Comparison of ENCODE assay signal across 1 cellular context in the genomic region with DNA sequence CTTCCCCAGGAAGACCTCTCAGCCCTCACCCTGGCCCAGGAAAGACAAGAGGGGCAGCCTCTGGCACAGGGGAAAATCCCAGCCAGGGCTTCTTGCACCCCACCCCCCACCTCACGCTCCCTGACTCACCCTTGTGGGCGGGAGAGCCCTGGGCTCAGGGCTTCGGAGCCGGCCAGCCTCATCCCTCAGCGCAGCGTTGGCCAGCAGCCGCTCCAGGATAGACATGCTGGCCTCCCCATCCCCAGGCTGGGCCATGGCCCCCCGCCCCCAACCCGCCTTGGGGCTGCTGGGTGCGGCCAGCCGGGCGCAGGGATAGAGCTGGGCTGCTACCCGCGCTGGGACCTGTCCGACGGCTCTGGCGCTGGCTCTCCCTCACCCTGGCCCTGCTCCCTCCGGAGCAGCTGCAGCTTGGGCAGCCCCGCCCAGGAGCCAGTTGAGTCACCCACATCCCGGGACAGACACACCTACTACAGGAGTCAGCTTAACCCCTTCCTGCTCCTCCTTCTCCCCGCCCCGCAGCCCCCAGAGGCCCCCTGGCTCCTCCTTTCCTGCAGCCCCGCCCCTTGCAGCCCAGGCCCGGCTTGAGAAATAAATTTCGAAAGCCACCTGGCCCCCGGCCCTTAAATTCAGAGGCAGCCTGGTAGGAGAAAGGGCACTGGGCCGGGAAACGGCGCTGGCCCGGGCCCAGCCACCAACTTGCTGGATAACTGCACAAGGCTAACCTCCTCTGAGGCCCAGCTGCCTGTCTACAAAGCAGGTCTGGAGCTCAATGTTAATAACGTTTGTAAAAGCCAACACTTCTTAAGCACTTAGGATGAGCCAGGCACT.
TF ChIP-seq lines count a peak whose summit lies in the region.

No MANE protein-coding gene starts in this region.

TF ChIP-seq in HepG2, 621 proteins besides CTCF, POLR2A, EP300 and RAD21 (continued from another document and continues in another):
- TF ChIP-seq ZNF280B (CRISPR knock-in tag; IDR thresholded peaks at IDR 0.05; ENCODE audit: borderline replicate concordance) (no peak), AHDC1 (CRISPR knock-in tag; IDR thresholded peaks at IDR 0.05; ENCODE audit: borderline replicate concordance) (no peak), RFX1 (IDR thresholded peaks at IDR 0.05) (no peak), ZZZ3 (CRISPR knock-in tag; IDR thresholded peaks at IDR 0.05; ENCODE audit: borderline replicate concordance) (no peak), ZNF776 (CRISPR knock-in tag; IDR thresholded peaks at IDR 0.05) (no peak), SOX6 (IDR thresholded peaks at IDR 0.05) (no peak), SOX6 (CRISPR knock-in tag; IDR thresholded peaks at IDR 0.05) (0 out of 2 replicates have a peak, but pooled peaks have one; percentile 27), CHCHD3 (CRISPR knock-in tag; IDR thresholded peaks at IDR 0.05) (no peak), ZNF740 (CRISPR knock-in tag; IDR thresholded peaks at IDR 0.05) (no peak), ZNF281 (CRISPR knock-in tag; IDR thresholded peaks at IDR 0.05; ENCODE audit: borderline replicate concordance) (peak; percentile 79; the same call in 1 of the 2 replicates), ZNF34 (CRISPR knock-in tag; IDR thresholded peaks at IDR 0.05; ENCODE audit: borderline replicate concordance) (no peak), ZEB1 (IDR thresholded peaks at IDR 0.05; ENCODE audit: insufficient replicate concordance, low read depth) (no peak), SIN3B (IDR thresholded peaks at IDR 0.05; ENCODE audit: low read length) (no peak), ZNF598 (CRISPR knock-in tag; IDR thresholded peaks at IDR 0.05; ENCODE audit: borderline replicate concordance) (0 out of 2 replicates have a peak, but pooled peaks have one; percentile 14), MYNN (CRISPR knock-in tag; IDR thresholded peaks at IDR 0.05; ENCODE audit: low read depth) (no peak), ZNF619 (CRISPR knock-in tag; IDR thresholded peaks at IDR 0.05) (no peak), GATAD2A (CRISPR knock-in tag; IDR thresholded peaks at IDR 0.05) (peak; percentile 28; the same call in 1 of the 2 replicates), ZSCAN31 (CRISPR knock-in tag; IDR thresholded peaks at IDR 0.05; ENCODE audit: low read depth) (no peak), MAZ (IDR thresholded peaks at IDR 0.05; ENCODE audit: borderline replicate concordance, low read depth, low read length) (peak; percentile 67; the same call in 1 of the 2 replicates), MAZ (CRISPR knock-in tag; IDR thresholded peaks at IDR 0.05; ENCODE audit: low read depth) (no peak), JUN (CRISPR knock-in tag; IDR thresholded peaks at IDR 0.05) (peak; percentile 51; the same call in 1 of the 2 replicates), TP53 (CRISPR knock-in tag; conservative IDR thresholded peaks at IDR 0.05) (no peak), SOX5 (CRISPR knock-in tag; IDR thresholded peaks at IDR 0.05; ENCODE audit: borderline replicate concordance) (no peak), ERF (CRISPR knock-in tag; IDR thresholded peaks at IDR 0.05) (no peak), ZNF713 (CRISPR knock-in tag; IDR thresholded peaks at IDR 0.05) (no peak)
- TF ChIP-seq, protein P1, sequence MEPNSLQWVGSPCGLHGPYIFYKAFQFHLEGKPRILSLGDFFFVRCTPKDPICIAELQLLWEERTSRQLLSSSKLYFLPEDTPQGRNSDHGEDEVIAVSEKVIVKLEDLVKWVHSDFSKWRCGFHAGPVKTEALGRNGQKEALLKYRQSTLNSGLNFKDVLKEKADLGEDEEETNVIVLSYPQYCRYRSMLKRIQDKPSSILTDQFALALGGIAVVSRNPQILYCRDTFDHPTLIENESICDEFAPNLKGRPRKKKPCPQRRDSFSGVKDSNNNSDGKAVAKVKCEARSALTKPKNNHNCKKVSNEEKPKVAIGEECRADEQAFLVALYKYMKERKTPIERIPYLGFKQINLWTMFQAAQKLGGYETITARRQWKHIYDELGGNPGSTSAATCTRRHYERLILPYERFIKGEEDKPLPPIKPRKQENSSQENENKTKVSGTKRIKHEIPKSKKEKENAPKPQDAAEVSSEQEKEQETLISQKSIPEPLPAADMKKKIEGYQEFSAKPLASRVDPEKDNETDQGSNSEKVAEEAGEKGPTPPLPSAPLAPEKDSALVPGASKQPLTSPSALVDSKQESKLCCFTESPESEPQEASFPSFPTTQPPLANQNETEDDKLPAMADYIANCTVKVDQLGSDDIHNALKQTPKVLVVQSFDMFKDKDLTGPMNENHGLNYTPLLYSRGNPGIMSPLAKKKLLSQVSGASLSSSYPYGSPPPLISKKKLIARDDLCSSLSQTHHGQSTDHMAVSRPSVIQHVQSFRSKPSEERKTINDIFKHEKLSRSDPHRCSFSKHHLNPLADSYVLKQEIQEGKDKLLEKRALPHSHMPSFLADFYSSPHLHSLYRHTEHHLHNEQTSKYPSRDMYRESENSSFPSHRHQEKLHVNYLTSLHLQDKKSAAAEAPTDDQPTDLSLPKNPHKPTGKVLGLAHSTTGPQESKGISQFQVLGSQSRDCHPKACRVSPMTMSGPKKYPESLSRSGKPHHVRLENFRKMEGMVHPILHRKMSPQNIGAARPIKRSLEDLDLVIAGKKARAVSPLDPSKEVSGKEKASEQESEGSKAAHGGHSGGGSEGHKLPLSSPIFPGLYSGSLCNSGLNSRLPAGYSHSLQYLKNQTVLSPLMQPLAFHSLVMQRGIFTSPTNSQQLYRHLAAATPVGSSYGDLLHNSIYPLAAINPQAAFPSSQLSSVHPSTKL (CRISPR knock-in tag; IDR thresholded peaks at IDR 0.05): peak; percentile 11; the same call in 1 of the 2 replicates
- TF ChIP-seq, protein P2, sequence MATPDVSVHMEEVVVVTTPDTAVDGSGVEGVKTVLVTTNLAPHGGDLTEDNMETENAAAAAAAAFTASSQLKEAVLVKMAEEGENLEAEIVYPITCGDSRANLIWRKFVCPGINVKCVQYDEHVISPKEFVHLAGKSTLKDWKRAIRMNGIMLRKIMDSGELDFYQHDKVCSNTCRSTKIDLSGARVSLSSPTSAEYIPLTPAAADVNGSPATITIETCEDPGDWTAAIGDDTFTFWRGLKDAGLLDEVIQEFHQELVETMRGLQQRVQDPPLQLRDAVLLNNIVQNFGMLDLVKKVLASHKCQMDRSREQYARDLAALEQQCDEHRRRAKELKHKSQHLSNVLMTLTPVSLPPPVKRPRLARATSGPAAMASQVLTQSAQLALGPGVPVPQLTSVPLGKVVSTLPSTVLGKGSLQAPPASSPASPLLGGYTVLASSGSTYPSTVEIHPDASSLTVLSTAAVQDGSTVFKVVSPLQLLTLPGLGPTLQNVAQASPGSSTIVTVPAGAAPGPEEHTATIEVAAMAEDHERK (CRISPR knock-in tag; IDR thresholded peaks at IDR 0.05; ENCODE audit: low read depth): no peak
- TF ChIP-seq, protein P3, sequence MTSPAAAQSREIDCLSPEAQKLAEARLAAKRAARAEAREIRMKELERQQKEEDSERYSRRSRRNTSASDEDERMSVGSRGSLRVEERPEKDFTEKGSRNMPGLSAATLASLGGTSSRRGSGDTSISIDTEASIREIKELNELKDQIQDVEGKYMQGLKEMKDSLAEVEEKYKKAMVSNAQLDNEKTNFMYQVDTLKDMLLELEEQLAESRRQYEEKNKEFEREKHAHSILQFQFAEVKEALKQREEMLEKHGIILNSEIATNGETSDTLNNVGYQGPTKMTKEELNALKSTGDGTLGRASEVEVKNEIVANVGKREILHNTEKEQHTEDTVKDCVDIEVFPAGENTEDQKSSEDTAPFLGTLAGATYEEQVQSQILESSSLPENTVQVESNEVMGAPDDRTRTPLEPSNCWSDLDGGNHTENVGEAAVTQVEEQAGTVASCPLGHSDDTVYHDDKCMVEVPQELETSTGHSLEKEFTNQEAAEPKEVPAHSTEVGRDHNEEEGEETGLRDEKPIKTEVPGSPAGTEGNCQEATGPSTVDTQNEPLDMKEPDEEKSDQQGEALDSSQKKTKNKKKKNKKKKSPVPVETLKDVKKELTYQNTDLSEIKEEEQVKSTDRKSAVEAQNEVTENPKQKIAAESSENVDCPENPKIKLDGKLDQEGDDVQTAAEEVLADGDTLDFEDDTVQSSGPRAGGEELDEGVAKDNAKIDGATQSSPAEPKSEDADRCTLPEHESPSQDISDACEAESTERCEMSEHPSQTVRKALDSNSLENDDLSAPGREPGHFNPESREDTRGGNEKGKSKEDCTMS (CRISPR knock-in tag; conservative IDR thresholded peaks at IDR 0.05): no peak
